8 cellular contexts compared by ENCODE assay signal in the genomic region with DNA sequence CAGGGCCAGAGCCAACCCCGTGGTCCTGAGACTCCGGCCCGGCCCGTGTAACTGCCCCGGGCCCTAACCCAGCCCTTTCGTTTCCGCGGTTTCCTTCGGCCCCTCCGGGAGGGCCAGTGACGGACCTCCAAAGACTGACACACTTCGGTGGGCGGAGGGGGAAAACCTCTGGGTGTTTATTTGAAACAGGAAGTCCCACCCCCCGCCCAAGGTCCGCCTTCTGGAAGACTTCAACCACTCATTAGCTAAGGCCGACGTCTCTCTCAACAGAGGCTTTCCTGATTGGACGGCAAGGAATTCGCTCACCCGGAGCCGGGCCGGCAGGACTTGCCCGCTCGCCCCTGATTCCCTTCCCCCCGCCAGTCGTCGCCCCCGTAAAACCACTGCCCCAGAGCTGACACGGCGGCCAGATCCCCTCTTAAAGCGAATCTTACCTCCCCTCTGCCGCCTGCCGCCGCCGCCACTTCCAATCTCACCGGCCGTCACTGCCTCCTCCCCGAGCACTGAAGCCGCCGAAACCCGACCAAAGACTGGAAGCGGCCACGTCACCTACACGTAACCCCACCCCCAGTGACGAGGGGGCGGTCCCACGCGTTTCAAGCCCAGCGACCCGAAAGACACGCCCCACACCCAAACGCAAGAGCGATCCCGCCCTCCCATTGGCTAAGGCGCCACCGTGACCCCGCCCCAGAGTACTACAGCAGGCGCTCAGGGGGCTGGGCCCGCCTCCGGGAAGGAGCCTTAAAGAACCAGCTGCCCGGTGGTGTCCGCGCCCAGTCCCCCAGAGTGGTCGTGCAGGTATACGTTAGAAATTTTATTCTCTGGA. TPM values are rescaled to one million over a fixed set of nuclear protein-coding genes. Genes with fewer than 3 reads are reported as not detected.
DNase-seq lines count a peak whose midpoint lies in the region; ATAC-seq lines count a peak whose summit lies in the region.

A gene with protein sequence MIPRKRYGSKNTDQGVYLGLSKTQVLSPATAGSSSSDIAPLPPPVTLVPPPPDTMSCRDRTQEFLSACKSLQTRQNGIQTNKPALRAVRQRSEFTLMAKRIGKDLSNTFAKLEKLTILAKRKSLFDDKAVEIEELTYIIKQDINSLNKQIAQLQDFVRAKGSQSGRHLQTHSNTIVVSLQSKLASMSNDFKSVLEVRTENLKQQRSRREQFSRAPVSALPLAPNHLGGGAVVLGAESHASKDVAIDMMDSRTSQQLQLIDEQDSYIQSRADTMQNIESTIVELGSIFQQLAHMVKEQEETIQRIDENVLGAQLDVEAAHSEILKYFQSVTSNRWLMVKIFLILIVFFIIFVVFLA (minus strand): TSS at position 532 of the 826 bp plus-strand sequence. CDS start 808 bp downstream, outside the sequence.

- peak within 1 kb of the TSS; percentile 95 to 100 for H3K27ac Mint-ChIP-seq in activated naive CD4-positive, alpha-beta T cell treated with anti-CD3 and anti-CD28 coated beads, Interleukin-2, amount 50 U/mL, for 72 hours

- H3K36me3 Mint-ChIP-seq in activated naive CD4-positive, alpha-beta T cell treated with anti-CD3 and anti-CD28 coated beads, Interleukin-2, amount 50 U/mL, for 72 hours = peaks cover 4 to 11% of the 10 kb centered on the region in 2 donors

- DNase-seq in NCI-H1092 treated with DMSO at 0.1 percent for 48 hours (lab: John Stamatoyannopoulos, UW) = peak; percentile 100
- peak; percentile 95 for DNase-seq in SKM-1 (lab: John Stamatoyannopoulos, UW; ENCODE audit: unreplicated experiment)
- peak; percentile 99 for DNase-seq in activated naive CD4-positive, alpha-beta T cell treated with anti-CD3 and anti-CD28 coated beads, Interleukin-2, amount 50 U/mL, for 72 hours (ENCODE audit: low spot score in 2 of 2)
- peak; percentile 99 for DNase-seq in globus pallidus (ENCODE audit: low spot score)
- DNase-seq in occipital lobe (lab: John Stamatoyannopoulos, UW) = peak; percentile 100

- peak within 1 kb of the TSS; percentile 87 for H3K27ac ChIP-seq in temporal lobe (ENCODE audit: low read depth, low read length)

- ATAC-seq in HG02610 (IDR thresholded peaks at IDR 0.05; ENCODE audit: unreplicated experiment) = peak; percentile 83
- peak; percentile 91 to 92 for ATAC-seq in activated naive CD4-positive, alpha-beta T cell treated with anti-CD3 and anti-CD28 coated beads, Interleukin-2, amount 50 U/mL, for 72 hours

- no peaks in the 10 kb centered on the region for H3K9me3 Mint-ChIP-seq in activated naive CD4-positive, alpha-beta T cell treated with anti-CD3 and anti-CD28 coated beads, Interleukin-2, amount 50 U/mL, for 72 hours

- peak within 1 kb of the TSS; percentile 92 for H3K4me3 ChIP-seq in GM08714 (ENCODE audit: low read length)

RNA-seq across cellular contexts. Expression of the gene that starts here (rescaled TPM):
- total RNA-seq in activated naive CD4-positive, alpha-beta T cell treated with anti-CD3 and anti-CD28 coated beads, Interleukin-2, amount 50 U/mL, for 72 hours = 10 to 100 TPM; 23.0 to 61.3 TPM
- total RNA-seq in occipital lobe (32.8 TPM), temporal lobe (27.3 TPM)

Comparison
In these comparisons a context has a peak if more than half of its experiments do, and no peak if none do; other contexts are left out.
1. Peak in every context shown above with its lines: DNase-seq, ATAC-seq, H3K4me3 ChIP-seq and H3K27ac ChIP-seq.